In genomic region chr3:126654571-126655393, GRCh38 we compare ENCODE assay signal across 1 cellular context.
TF ChIP-seq lines count a peak whose summit lies in the region.

Gene TXNRD3 (minus strand): TSS chr3:126655124.

TF ChIP-seq in K562, 482 proteins besides CTCF, POLR2A, EP300 and RAD21 (continued from another document):
- TF ChIP-seq E2F6 (IDR thresholded peaks at IDR 0.05; ENCODE audit: borderline replicate concordance in 1 of 2, extremely low read depth in 1 of 2, insufficient read depth in 1 of 2, insufficient read length in 1 of 2, low read depth in 1 of 2, low read length in 1 of 2, poor library complexity in 1 of 2, severe bottlenecking in 1 of 2), result peak in 1 of 2 experiments; percentile 65
- TF ChIP-seq POLR2G (IDR thresholded peaks at IDR 0.05; ENCODE audit: low read depth, low read length), result peak; percentile 78
- peak; percentile 42; the same call in 1 of the 2 replicates for TF ChIP-seq CXXC5 (CRISPR knock-in tag; IDR thresholded peaks at IDR 0.05)
- no peak for TF ChIP-seq KLF13 (tag; IDR thresholded peaks at IDR 0.05; ENCODE audit: borderline replicate concordance, low read depth)
- peak; percentile 78 to 81 for TF ChIP-seq NRF1 (conservative IDR thresholded peaks at IDR 0.05 in 1 of 2, IDR thresholded peaks at IDR 0.05 in 1 of 2)
- TF ChIP-seq MEIS2 (IDR thresholded peaks at IDR 0.05; ENCODE audit: partially characterized antibody), result no peak
- TF ChIP-seq FOXJ3 (CRISPR knock-in tag; IDR thresholded peaks at IDR 0.05), result no peak
- TF ChIP-seq, protein P1, sequence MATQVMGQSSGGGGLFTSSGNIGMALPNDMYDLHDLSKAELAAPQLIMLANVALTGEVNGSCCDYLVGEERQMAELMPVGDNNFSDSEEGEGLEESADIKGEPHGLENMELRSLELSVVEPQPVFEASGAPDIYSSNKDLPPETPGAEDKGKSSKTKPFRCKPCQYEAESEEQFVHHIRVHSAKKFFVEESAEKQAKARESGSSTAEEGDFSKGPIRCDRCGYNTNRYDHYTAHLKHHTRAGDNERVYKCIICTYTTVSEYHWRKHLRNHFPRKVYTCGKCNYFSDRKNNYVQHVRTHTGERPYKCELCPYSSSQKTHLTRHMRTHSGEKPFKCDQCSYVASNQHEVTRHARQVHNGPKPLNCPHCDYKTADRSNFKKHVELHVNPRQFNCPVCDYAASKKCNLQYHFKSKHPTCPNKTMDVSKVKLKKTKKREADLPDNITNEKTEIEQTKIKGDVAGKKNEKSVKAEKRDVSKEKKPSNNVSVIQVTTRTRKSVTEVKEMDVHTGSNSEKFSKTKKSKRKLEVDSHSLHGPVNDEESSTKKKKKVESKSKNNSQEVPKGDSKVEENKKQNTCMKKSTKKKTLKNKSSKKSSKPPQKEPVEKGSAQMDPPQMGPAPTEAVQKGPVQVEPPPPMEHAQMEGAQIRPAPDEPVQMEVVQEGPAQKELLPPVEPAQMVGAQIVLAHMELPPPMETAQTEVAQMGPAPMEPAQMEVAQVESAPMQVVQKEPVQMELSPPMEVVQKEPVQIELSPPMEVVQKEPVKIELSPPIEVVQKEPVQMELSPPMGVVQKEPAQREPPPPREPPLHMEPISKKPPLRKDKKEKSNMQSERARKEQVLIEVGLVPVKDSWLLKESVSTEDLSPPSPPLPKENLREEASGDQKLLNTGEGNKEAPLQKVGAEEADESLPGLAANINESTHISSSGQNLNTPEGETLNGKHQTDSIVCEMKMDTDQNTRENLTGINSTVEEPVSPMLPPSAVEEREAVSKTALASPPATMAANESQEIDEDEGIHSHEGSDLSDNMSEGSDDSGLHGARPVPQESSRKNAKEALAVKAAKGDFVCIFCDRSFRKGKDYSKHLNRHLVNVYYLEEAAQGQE (CRISPR knock-in tag; IDR thresholded peaks at IDR 0.05; ENCODE audit: low read depth), result no peak
- TF ChIP-seq ZFX (CRISPR knock-in tag; IDR thresholded peaks at IDR 0.05), result peak; percentile 66
- TF ChIP-seq HNRNPL (IDR thresholded peaks at IDR 0.05; ENCODE audit: low read depth, low read length), result 0 out of 2 replicates have a peak, but pooled peaks have one; percentile 22
